ENCODE assay signal across 8 cellular contexts in genomic region chr6:131135244-131136020, GRCh38.
A peak's percentile ranks its signal among the peaks of the same experiment; 100 is the strongest.
DNase-seq lines count a peak whose midpoint lies in the region; ATAC-seq lines count a peak whose summit lies in the region.

TSS of gene AKAP7 (plus strand) at chr6:131135467. CDS start at chr6:131135764, 297 bp downstream.

- H3K4me3 ChIP-seq in effector memory CD4-positive, alpha-beta T cell (ENCODE audit: insufficient read depth, low read depth, low read length, poor library complexity, severe bottlenecking): peak within 1 kb of the TSS; percentile 68

- H3K9me3 ChIP-seq in effector memory CD4-positive, alpha-beta T cell (ENCODE audit: control insufficient read depth, low read length): no peaks in the 10 kb centered on the region

- peak within 1 kb of the TSS; percentile 9 for H3K27ac ChIP-seq in effector memory CD4-positive, alpha-beta T cell (ENCODE audit: insufficient read depth, low read length, poor library complexity, severe bottlenecking)

- no peaks in the 10 kb centered on the region for H3K4me1 ChIP-seq in effector memory CD4-positive, alpha-beta T cell (ENCODE audit: control insufficient read depth, insufficient read depth, low read length, poor library complexity, severe bottlenecking)

- ATAC-seq in GM18498 (IDR thresholded peaks at IDR 0.05; ENCODE audit: unreplicated experiment): peak; percentile 87
- peak; percentile 82 for ATAC-seq in HG02610 (IDR thresholded peaks at IDR 0.05; ENCODE audit: unreplicated experiment)

- no peaks in the 10 kb centered on the region for H3K27me3 ChIP-seq in effector memory CD4-positive, alpha-beta T cell (replicated peaks; ENCODE audit: control insufficient read depth, insufficient read depth, low read length, poor library complexity, severe bottlenecking)

- no peaks in the 10 kb centered on the region for H3K36me3 ChIP-seq in effector memory CD4-positive, alpha-beta T cell (ENCODE audit: control insufficient read depth, insufficient read depth, low read length)

- DNase-seq in NCI-H1930 (lab: John Stamatoyannopoulos, UW): peak; percentile 48 to 50
- DNase-seq in activated CD8-positive, alpha-beta memory T cell treated with anti-CD3 and anti-CD28 coated beads for 24 hours: peak; percentile 88
- peak; percentile 12 to 25 (median 20) for DNase-seq in effector memory CD4-positive, alpha-beta T cell
- DNase-seq in medulla oblongata (ENCODE audit: extremely low spot score): peak; percentile 78
- peak; percentile 24 for DNase-seq in stimulated activated CD8-positive, alpha-beta memory T cell treated with anti-CD3 and anti-CD28 coated beads, Interleukin-12 subunit alpha, Interleukin-12 subunit beta, amount 100 ng/mL, for 1 hour (ENCODE audit: low read depth)
- no peak for DNase-seq in DMS153 (lab: John Stamatoyannopoulos, UW)
